ENCODE assay signal across 13 cellular contexts in the genomic region with DNA sequence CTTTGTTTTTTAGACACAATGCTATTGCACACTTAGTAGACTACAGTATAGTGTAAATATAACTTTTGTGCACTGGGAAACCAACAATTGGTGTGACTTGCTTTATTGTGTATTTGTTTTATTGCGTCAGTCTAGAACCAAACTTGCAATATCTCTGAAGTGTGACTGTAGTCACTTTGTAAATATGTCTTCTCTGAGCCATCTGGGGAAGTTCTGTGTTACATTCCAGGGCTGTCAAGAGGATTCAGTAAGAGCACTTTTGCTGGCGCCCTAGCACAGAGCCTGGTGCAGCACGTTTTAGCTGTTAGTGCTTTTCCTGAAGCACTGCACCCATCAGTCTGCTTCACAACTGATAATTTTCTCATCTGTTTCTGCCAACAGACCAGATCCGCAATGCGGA.
A peak's percentile ranks its signal among the peaks of the same experiment; 100 is the strongest.
DNase-seq lines count a peak whose midpoint lies in the region; ATAC-seq and TF ChIP-seq lines count a peak whose summit lies in the region.
"Had no signal": no experiment of that assay in that cellular context is flagged by ENCODE, and none has a peak within 500 bp of the region (broad histone marks: within the 10 kb centered on the region; RNA-seq: fewer than 3 reads in every experiment).

No MANE protein-coding gene starts in this region.

- H3K36me3 Mint-ChIP-seq in activated T-cell treated with anti-CD3 and anti-CD28 coated beads, Interleukin-2, amount 50 U/mL, for 72 hours (ENCODE audit: insufficient read depth in 2 of 2) = no peaks in the 10 kb centered on the region
- H3K36me3 Mint-ChIP-seq: naive thymus-derived CD4-positive, alpha-beta T cell had no signal

- peaks cover 0 to 9% of the 10 kb centered on the region in 2 donors for H3K27me3 ChIP-seq in left lung
- H3K27me3 ChIP-seq in upper lobe of right lung = no peaks in the 10 kb centered on the region

- H3K4me3 ChIP-seq in left lung (no peak overlapping the region), upper lobe of right lung (no peak overlapping the region)

- DNase-seq in Right ventricle myocardium inferior (ENCODE audit: missing footprints) = no peak
- no peak for DNase-seq in cardiac septum (ENCODE audit: low spot score)
- DNase-seq in dedifferentiated amniotic fluid mesenchymal stem cell (ENCODE audit: extremely low spot score) = peak; percentile 67
- DNase-seq in left lung = peak in 1 of 2 donors; percentile 24
- DNase-seq in upper lobe of right lung = peak; percentile 65
- no peak for DNase-seq in activated T-cell treated with anti-CD3 and anti-CD28 coated beads, Interleukin-2, amount 50 U/mL, for 72 hours
- no peak for DNase-seq in NCI-H1092 treated with DMSO at 0.1 percent for 48 hours (lab: John Stamatoyannopoulos, UW)
- DNase-seq: activated naive CD4-positive, alpha-beta T cell treated with anti-CD3 and anti-CD28 coated beads, Interleukin-2, amount 50 U/mL, for 16 hours; central memory CD4-positive, alpha-beta T cell; naive thymus-derived CD4-positive, alpha-beta T cell had no signal

- H3K27me3 Mint-ChIP-seq in activated T-cell treated with anti-CD3 and anti-CD28 coated beads, Interleukin-2, amount 50 U/mL, for 72 hours (ENCODE audit: low read depth) = no peaks in the 10 kb centered on the region

- ATAC-seq in Right ventricle myocardium inferior (peak; percentile 85), left lung (peak; percentile 84), upper lobe of right lung (peak; percentile 79), GM18907 (IDR thresholded peaks at IDR 0.05; ENCODE audit: unreplicated experiment) (no peak)
- no peak for ATAC-seq in activated T-cell treated with anti-CD3 and anti-CD28 coated beads, Interleukin-2, amount 50 U/mL, for 72 hours (replicated peaks in 1 of 2)
- ATAC-seq: naive thymus-derived CD4-positive, alpha-beta T cell had no signal

- H3K9me3 Mint-ChIP-seq in activated T-cell treated with anti-CD3 and anti-CD28 coated beads, Interleukin-2, amount 50 U/mL, for 72 hours = no peaks in the 10 kb centered on the region
- H3K9me3 Mint-ChIP-seq: T-helper 2 cell treated with Interferon-gamma antibody and Interleukin-4, amounts not matched to agents 5 μg/mL and 100 μg/mL, for 36 hours had no signal

- H3K9me3 ChIP-seq in left lung (no peaks in the 10 kb centered on the region), upper lobe of right lung (no peaks in the 10 kb centered on the region)
- H3K9me3 ChIP-seq: Caco-2 had no signal

- H3K27ac Mint-ChIP-seq in activated T-cell treated with anti-CD3 and anti-CD28 coated beads, Interleukin-2, amount 50 U/mL, for 72 hours = no peak overlapping the region
- H3K27ac Mint-ChIP-seq: naive thymus-derived CD4-positive, alpha-beta T cell; T-helper 2 cell treated with Interferon-gamma antibody and Interleukin-4, amounts not matched to agents 5 μg/mL and 100 μg/mL, for 36 hours had no signal

- no peak overlapping the region for H3K4me3 Mint-ChIP-seq in activated T-cell treated with anti-CD3 and anti-CD28 coated beads, Interleukin-2, amount 50 U/mL, for 72 hours
- H3K4me3 Mint-ChIP-seq: naive thymus-derived CD4-positive, alpha-beta T cell; T-helper 2 cell treated with Interferon-gamma antibody and Interleukin-4, amounts not matched to agents 5 μg/mL and 100 μg/mL, for 36 hours had no signal

- intact Hi-C loops in Right ventricle myocardium inferior (cut with DNase I) = no loop called here
- intact Hi-C loops in cardiac septum (cut with DNase I) = no loop called here
- intact Hi-C loops in left lung (cut with DNase I) = no loop called here
- intact Hi-C loops in upper lobe of right lung (cut with DNase I) = no loop called here

- TF ChIP-seq CTCF in left lung (IDR thresholded peaks at IDR 0.05) = no peak
- no peak for TF ChIP-seq CTCF in upper lobe of right lung (IDR thresholded peaks at IDR 0.05)

- no peaks in the 10 kb centered on the region for H3K36me3 ChIP-seq in left lung
- no peaks in the 10 kb centered on the region for H3K36me3 ChIP-seq in upper lobe of right lung

- H3K27ac ChIP-seq in left lung = peak overlapping the region; percentile 33 to 53
- peak overlapping the region; percentile 69 for H3K27ac ChIP-seq in upper lobe of right lung

- H3K4me1 Mint-ChIP-seq in activated T-cell treated with anti-CD3 and anti-CD28 coated beads, Interleukin-2, amount 50 U/mL, for 72 hours (ENCODE audit: low read depth) = no peaks in the 10 kb centered on the region
- H3K4me1 Mint-ChIP-seq: naive thymus-derived CD4-positive, alpha-beta T cell had no signal

- H3K4me1 ChIP-seq in left lung = peaks cover 9 to 22% of the 10 kb centered on the region in 2 donors
- H3K4me1 ChIP-seq in upper lobe of right lung = peaks cover 23% of the 10 kb centered on the region

Comparison
In these comparisons a context has a peak if more than half of its experiments do, and no peak if none do; other contexts are left out.
1. ATAC-seq: peak in Right ventricle myocardium inferior (single experiment), left lung (single experiment) and upper lobe of right lung (single experiment); none in activated T-cell treated with anti-CD3 and anti-CD28 coated beads, Interleukin-2, amount 50 U/mL, for 72 hours (0 of 2) and GM18907 (single experiment).
2. DNase-seq: peak in dedifferentiated amniotic fluid mesenchymal stem cell (single experiment) and upper lobe of right lung (single experiment); none in Right ventricle myocardium inferior (single experiment), cardiac septum (single experiment), activated T-cell treated with anti-CD3 and anti-CD28 coated beads, Interleukin-2, amount 50 U/mL, for 72 hours (0 of 2) and NCI-H1092 treated with DMSO at 0.1 percent for 48 hours (single experiment).